29 cellular contexts compared by ENCODE assay signal in the genomic region with DNA sequence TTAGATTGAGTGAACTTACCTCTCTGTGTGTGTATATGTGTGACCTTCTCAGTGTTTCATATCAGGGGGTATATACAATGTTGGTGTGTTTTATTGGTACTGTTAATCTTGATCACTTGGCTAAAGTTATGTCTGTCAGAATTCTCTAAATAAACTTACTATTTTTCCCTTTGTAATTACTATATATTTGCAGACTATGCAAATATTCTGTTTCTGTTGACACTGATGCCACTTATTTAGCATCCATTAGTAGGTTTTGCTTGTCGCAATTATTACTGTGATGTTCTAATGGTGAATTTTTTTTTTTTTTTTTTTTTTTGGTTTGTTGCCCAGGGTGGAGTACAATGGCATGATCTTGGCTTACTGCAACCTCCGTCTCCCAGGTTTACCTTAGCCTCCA. TPM values are rescaled to one million over a fixed set of nuclear protein-coding genes. Genes with fewer than 3 reads are reported as not detected.
A peak's percentile ranks its signal among the peaks of the same experiment; 100 is the strongest.
DNase-seq lines count a peak whose midpoint lies in the region; ATAC-seq, FAIRE-seq and TF ChIP-seq lines count a peak whose summit lies in the region.
"Had no signal": no experiment of that assay in that cellular context is flagged by ENCODE, and none has a peak within 500 bp of the region (broad histone marks: within the 10 kb centered on the region; RNA-seq: fewer than 3 reads in every experiment).

No MANE protein-coding gene starts in this region.

- H4K20me1 ChIP-seq in astrocyte (ENCODE audit: insufficient read depth, low read length): no peaks in the 10 kb centered on the region
- H4K20me1 ChIP-seq: BLaER1 had no signal

- H3K36me3 ChIP-seq in astrocyte (ENCODE audit: insufficient read depth, low read length): no peaks in the 10 kb centered on the region
- H3K36me3 ChIP-seq in mesenchymal stem cell (ENCODE audit: control insufficient read depth in 1 of 2, insufficient read depth in 2 of 2, low read depth in 1 of 2, low read length in 2 of 2): no peaks in the 10 kb centered on the region
- H3K36me3 ChIP-seq: BE2C, BLaER1 had no signal

- peaks cover 21% of the 10 kb centered on the region for H3K4me1 Mint-ChIP-seq in activated naive CD8-positive, alpha-beta T cell treated with anti-CD3 and anti-CD28 coated beads, Interleukin-2, amount 50 U/mL, for 24 hours
- H3K4me1 Mint-ChIP-seq in activated naive CD8-positive, alpha-beta T cell treated with anti-CD3 and anti-CD28 coated beads for 36 hours: peaks cover 19% of the 10 kb centered on the region
- peaks cover 22% of the 10 kb centered on the region for H3K4me1 Mint-ChIP-seq in stimulated activated naive CD8-positive, alpha-beta T cell treated with anti-CD3 and anti-CD28 coated beads, Interleukin-15, Interleukin-2, amounts not matched to agents 100 ng/mL and 50 ng/mL, for 24 hours (ENCODE audit: low read depth)
- peaks cover 18% of the 10 kb centered on the region for H3K4me1 Mint-ChIP-seq in astrocyte (ENCODE audit: low read depth, unreplicated experiment)
- H3K4me1 Mint-ChIP-seq: CD8-positive, alpha-beta memory T cell had no signal

- H3K18ac ChIP-seq in mesenchymal stem cell (ENCODE audit: low read depth in 1 of 2, low read length in 2 of 2): no peak overlapping the region

- H3K79me2 ChIP-seq in astrocyte (ENCODE audit: insufficient read depth, low read length): no peaks in the 10 kb centered on the region

- no peak overlapping the region for H2BK12ac ChIP-seq in mesenchymal stem cell (ENCODE audit: low read length in 2 of 2)

- peaks cover under 1% of the 10 kb centered on the region for H3K79me1 ChIP-seq in mesenchymal stem cell (replicated peaks; ENCODE audit: low read length, poor library complexity, severe bottlenecking)

- H4K8ac ChIP-seq in mesenchymal stem cell (ENCODE audit: low read length): no peak overlapping the region

- TF ChIP-seq CTCF in astrocyte (IDR thresholded peaks at IDR 0.05; ENCODE audit: insufficient read depth, low read depth, low read length): no peak

- no peak for FAIRE-seq in astrocyte (lab: Jason Lieb, UNC)
- FAIRE-seq: G401.6, GM12891, GM19239 had no signal

- H2BK120ac ChIP-seq in mesenchymal stem cell (ENCODE audit: low read depth, low read length): no peak overlapping the region

- no peak overlapping the region for H3K9ac ChIP-seq in astrocyte (ENCODE audit: low read length)
- no peak overlapping the region for H3K9ac ChIP-seq in mesenchymal stem cell (ENCODE audit: low read length)
- H3K9ac ChIP-seq: BLaER1 had no signal

- no peak overlapping the region for H3K4me3 Mint-ChIP-seq in activated naive CD8-positive, alpha-beta T cell treated with anti-CD3 and anti-CD28 coated beads, Interleukin-2, amount 50 U/mL, for 24 hours
- no peak overlapping the region for H3K4me3 Mint-ChIP-seq in activated naive CD8-positive, alpha-beta T cell treated with anti-CD3 and anti-CD28 coated beads for 36 hours
- H3K4me3 Mint-ChIP-seq in stimulated activated naive CD8-positive, alpha-beta T cell treated with anti-CD3 and anti-CD28 coated beads, Interleukin-15, Interleukin-2, amounts not matched to agents 100 ng/mL and 50 ng/mL, for 24 hours: no peak overlapping the region
- no peak overlapping the region for H3K4me3 Mint-ChIP-seq in astrocyte (ENCODE audit: unreplicated experiment)
- H3K4me3 Mint-ChIP-seq: CD14-positive monocyte; CD4-positive, alpha-beta memory T cell; CD4-positive, CD25-positive, alpha-beta regulatory T cell; CD8-positive, alpha-beta memory T cell had no signal

- H3K4me3 ChIP-seq in astrocyte (ENCODE audit: insufficient read depth, low read depth, low read length) (no peak overlapping the region), mesenchymal stem cell (ENCODE audit: insufficient read depth in 1 of 2, low read depth in 1 of 2, low read length in 2 of 2) (no peak overlapping the region)
- H3K4me3 ChIP-seq: BLaER1 had no signal

- H3K14ac ChIP-seq in mesenchymal stem cell (ENCODE audit: low read length in 2 of 2): no peak overlapping the region

- no peak overlapping the region for H2BK15ac ChIP-seq in mesenchymal stem cell (ENCODE audit: low read depth, poor library complexity, severe bottlenecking)

- H3K9me3 Mint-ChIP-seq in activated naive CD8-positive, alpha-beta T cell treated with anti-CD3 and anti-CD28 coated beads, Interleukin-2, amount 50 U/mL, for 24 hours: no peaks in the 10 kb centered on the region
- no peaks in the 10 kb centered on the region for H3K9me3 Mint-ChIP-seq in activated naive CD8-positive, alpha-beta T cell treated with anti-CD3 and anti-CD28 coated beads for 36 hours
- H3K9me3 Mint-ChIP-seq in stimulated activated naive CD8-positive, alpha-beta T cell treated with anti-CD3 and anti-CD28 coated beads, Interleukin-15, Interleukin-2, amounts not matched to agents 100 ng/mL and 50 ng/mL, for 24 hours: no peaks in the 10 kb centered on the region
- H3K9me3 Mint-ChIP-seq in astrocyte (ENCODE audit: unreplicated experiment): no peaks in the 10 kb centered on the region
- H3K9me3 Mint-ChIP-seq: CD14-positive monocyte; CD4-positive, alpha-beta memory T cell; CD4-positive, CD25-positive, alpha-beta regulatory T cell; CD8-positive, alpha-beta memory T cell had no signal

- H3K36me3 Mint-ChIP-seq in activated naive CD8-positive, alpha-beta T cell treated with anti-CD3 and anti-CD28 coated beads, Interleukin-2, amount 50 U/mL, for 24 hours (ENCODE audit: low read depth): no peaks in the 10 kb centered on the region
- no peaks in the 10 kb centered on the region for H3K36me3 Mint-ChIP-seq in activated naive CD8-positive, alpha-beta T cell treated with anti-CD3 and anti-CD28 coated beads for 36 hours
- H3K36me3 Mint-ChIP-seq in stimulated activated naive CD8-positive, alpha-beta T cell treated with anti-CD3 and anti-CD28 coated beads, Interleukin-15, Interleukin-2, amounts not matched to agents 100 ng/mL and 50 ng/mL, for 24 hours (ENCODE audit: low read depth): no peaks in the 10 kb centered on the region
- peaks cover 5% of the 10 kb centered on the region for H3K36me3 Mint-ChIP-seq in astrocyte (ENCODE audit: low read depth, unreplicated experiment)
- H3K36me3 Mint-ChIP-seq: CD4-positive, alpha-beta memory T cell; CD4-positive, CD25-positive, alpha-beta regulatory T cell; CD8-positive, alpha-beta memory T cell had no signal

- no peak overlapping the region for H2AFZ ChIP-seq in astrocyte (ENCODE audit: low read depth, low read length)
- H2AFZ ChIP-seq in mesenchymal stem cell (ENCODE audit: low read depth, low read length): no peak overlapping the region

- H3K27ac ChIP-seq in astrocyte (ENCODE audit: low read depth, low read length) (no peak overlapping the region), mesenchymal stem cell (ENCODE audit: low read length, poor library complexity, severe bottlenecking) (peak overlapping the region; percentile 30)
- H3K27ac ChIP-seq: 22Rv1, BLaER1 had no signal

- H4K91ac ChIP-seq in mesenchymal stem cell (ENCODE audit: low read length): no peak overlapping the region

- no peak overlapping the region for H3K23ac ChIP-seq in mesenchymal stem cell (ENCODE audit: low read length in 2 of 2)

- whole genome bisulfite sequencing in mesenchymal stem cell: 100% methylated on average over 2 of the region's 2 CpGs

- ATAC-seq in activated naive CD8-positive, alpha-beta T cell treated with anti-CD3 and anti-CD28 coated beads, Interleukin-2, amount 50 U/mL, for 24 hours: no peak
- no peak for ATAC-seq in stimulated activated naive CD8-positive, alpha-beta T cell treated with anti-CD3 and anti-CD28 coated beads, Interleukin-15, Interleukin-2, amounts not matched to agents 100 U/mL and 50 U/mL, for 24 hours

- H2AK5ac ChIP-seq in mesenchymal stem cell (ENCODE audit: low read length, severe bottlenecking): peak overlapping the region; percentile 95

- no peaks in the 10 kb centered on the region for H3K27me3 Mint-ChIP-seq in activated naive CD8-positive, alpha-beta T cell treated with anti-CD3 and anti-CD28 coated beads, Interleukin-2, amount 50 U/mL, for 24 hours
- no peaks in the 10 kb centered on the region for H3K27me3 Mint-ChIP-seq in activated naive CD8-positive, alpha-beta T cell treated with anti-CD3 and anti-CD28 coated beads for 36 hours
- peaks cover 4% of the 10 kb centered on the region for H3K27me3 Mint-ChIP-seq in stimulated activated naive CD8-positive, alpha-beta T cell treated with anti-CD3 and anti-CD28 coated beads, Interleukin-15, Interleukin-2, amounts not matched to agents 100 ng/mL and 50 ng/mL, for 24 hours
- H3K27me3 Mint-ChIP-seq in astrocyte (ENCODE audit: low read depth, unreplicated experiment): no peaks in the 10 kb centered on the region

- H3K9me3 ChIP-seq in astrocyte (ENCODE audit: insufficient read depth, low read depth, low read length): no peaks in the 10 kb centered on the region
- no peaks in the 10 kb centered on the region for H3K9me3 ChIP-seq in mesenchymal stem cell (ENCODE audit: control insufficient read depth, low read length)
- H3K9me3 ChIP-seq: BE2C, BLaER1 had no signal

- H3K4me2 ChIP-seq in astrocyte (ENCODE audit: low read length) (no peak overlapping the region), mesenchymal stem cell (ENCODE audit: low read length, poor library complexity, severe bottlenecking) (no peak overlapping the region)

- DNase-seq in activated naive CD8-positive, alpha-beta T cell treated with anti-CD3 and anti-CD28 coated beads, Interleukin-2, amount 50 U/mL, for 24 hours: no peak
- no peak for DNase-seq in activated naive CD8-positive, alpha-beta T cell treated with anti-CD3 and anti-CD28 coated beads for 36 hours
- DNase-seq in stimulated activated naive CD8-positive, alpha-beta T cell treated with anti-CD3 and anti-CD28 coated beads, Interleukin-15, Interleukin-2, amounts not matched to agents 100 U/mL and 50 U/mL, for 24 hours: no peak
- DNase-seq in astrocyte (ENCODE audit: low read depth): no peak
- no peak for DNase-seq in mesenchymal stem cell
- DNase-seq in cortex of kidney (lab: John Stamatoyannopoulos, UW): no peak
- DNase-seq in NCI-H146 (lab: John Stamatoyannopoulos, UW): no peak
- DNase-seq: ACHN; BE2C; C1 segment of cervical spinal cord; CD4-positive, alpha-beta memory T cell; CD4-positive, CD25-positive, alpha-beta regulatory T cell; CD8-positive, alpha-beta memory T cell; COR-L47; DMS 273 treated with DMSO at 0.1 percent for 48 hours; DMS153; DMS53; DMS79 treated with DMSO at 0.1 percent for 48 hours; GF-D8 had no signal

- H3K4me1 ChIP-seq in astrocyte (ENCODE audit: insufficient read depth, low read length): peaks cover 25% of the 10 kb centered on the region
- peaks cover 7% of the 10 kb centered on the region for H3K4me1 ChIP-seq in mesenchymal stem cell (ENCODE audit: control insufficient read depth, insufficient read depth, low read depth, low read length)
- H3K4me1 ChIP-seq: BE2C had no signal

- no peak overlapping the region for H3K4ac ChIP-seq in mesenchymal stem cell (ENCODE audit: low read depth in 1 of 2, low read length in 2 of 2)

- H3K27me3 ChIP-seq in astrocyte (ENCODE audit: insufficient read depth, low read length): no peaks in the 10 kb centered on the region
- no peaks in the 10 kb centered on the region for H3K27me3 ChIP-seq in mesenchymal stem cell (ENCODE audit: control insufficient read depth in 1 of 2, insufficient read depth in 1 of 2, low read length in 2 of 2)
- H3K27me3 ChIP-seq: BE2C, BLaER1 had no signal

- H2BK5ac ChIP-seq in mesenchymal stem cell (ENCODE audit: low read depth, low read length, poor library complexity, severe bottlenecking): no peak overlapping the region

- H3K27ac Mint-ChIP-seq in activated naive CD8-positive, alpha-beta T cell treated with anti-CD3 and anti-CD28 coated beads, Interleukin-2, amount 50 U/mL, for 24 hours: peak overlapping the region; percentile 5
- H3K27ac Mint-ChIP-seq in activated naive CD8-positive, alpha-beta T cell treated with anti-CD3 and anti-CD28 coated beads for 36 hours: no peak overlapping the region
- peak overlapping the region; percentile 18 for H3K27ac Mint-ChIP-seq in stimulated activated naive CD8-positive, alpha-beta T cell treated with anti-CD3 and anti-CD28 coated beads, Interleukin-15, Interleukin-2, amounts not matched to agents 100 ng/mL and 50 ng/mL, for 24 hours
- H3K27ac Mint-ChIP-seq in astrocyte (ENCODE audit: unreplicated experiment): peak overlapping the region; percentile 43
- H3K27ac Mint-ChIP-seq: CD14-positive monocyte; CD4-positive, alpha-beta memory T cell; CD4-positive, CD25-positive, alpha-beta regulatory T cell; CD8-positive, alpha-beta memory T cell had no signal

RNA-seq across cellular contexts. Expression of gene NR5A1, which starts 42.9 kb away (rescaled TPM):
- total RNA-seq in activated naive CD8-positive, alpha-beta T cell treated with anti-CD3 and anti-CD28 coated beads for 36 hours: not detected
- 0.26 TPM in 1 of 2 replicates, not detected in the other for total RNA-seq in astrocyte
- polyA plus RNA-seq in mesenchymal stem cell (2013, experiment 1 of 2): not detected
- polyA plus RNA-seq in mesenchymal stem cell (2013, experiment 2 of 2): not detected
- total RNA-seq: A172; A673; CD4-positive, alpha-beta memory T cell; CD4-positive, CD25-positive, alpha-beta regulatory T cell; CD8-positive, alpha-beta memory T cell had no signal
- polyA plus RNA-seq: AG04450; CD14-positive monocyte; CD4-positive, alpha-beta memory T cell; CD4-positive, CD25-positive, alpha-beta regulatory T cell; CD8-positive, alpha-beta memory T cell had no signal
